Comparison of ENCODE assay signal across 20 cellular contexts in the genomic region with DNA sequence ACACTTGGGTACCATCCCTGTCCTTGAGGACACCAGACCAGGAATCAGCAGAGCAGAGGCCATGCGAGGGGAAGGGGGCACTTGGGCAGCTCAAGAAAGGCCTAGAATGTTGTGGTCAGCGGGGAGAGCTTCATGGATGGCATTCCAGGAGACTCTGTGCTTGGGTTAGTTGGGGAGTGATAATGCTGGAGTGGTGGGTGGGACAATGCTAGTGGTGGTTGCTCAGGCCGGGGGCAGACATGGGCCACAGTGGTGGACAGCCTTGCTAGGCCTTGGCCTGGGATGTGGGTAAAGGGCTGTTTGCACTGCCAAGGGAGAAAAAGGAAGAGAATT. TPM values are rescaled to one million over a fixed set of nuclear protein-coding genes. Genes with fewer than 3 reads are reported as not detected.
A peak's percentile ranks its signal among the peaks of the same experiment; 100 is the strongest.
DNase-seq lines count a peak whose midpoint lies in the region; ATAC-seq and TF ChIP-seq lines count a peak whose summit lies in the region.
"Had no signal": no experiment of that assay in that cellular context is flagged by ENCODE, and none has a peak within 500 bp of the region (broad histone marks: within the 10 kb centered on the region; RNA-seq: fewer than 3 reads in every experiment).

No MANE protein-coding gene starts in this region.

- no peak overlapping the region for H3K14ac ChIP-seq in neuronal stem cell (ENCODE audit: low read length)

- H2AK5ac ChIP-seq in neuronal stem cell (ENCODE audit: low read depth, low read length) = no peak overlapping the region

- no peak overlapping the region for H4K91ac ChIP-seq in neuronal stem cell (ENCODE audit: low read depth, low read length, poor library complexity)

- DNase-seq in left ventricle myocardium inferior (no peak), Right ventricle myocardium superior (no peak), dorsolateral prefrontal cortex (no peak), neuronal stem cell (ENCODE audit: low spot score) (no peak), upper lobe of right lung (peak; percentile 30), SK-N-DZ (ENCODE audit: low spot score) (no peak)
- DNase-seq in activated naive CD4-positive, alpha-beta T cell treated with Interleukin-2 at 50 U/mL for 16 hours = no peak
- no peak for DNase-seq in activated CD8-positive, alpha-beta memory T cell treated with anti-CD3 and anti-CD28 coated beads, Interleukin-2, amount 50 U/mL, for 4 hours
- DNase-seq: activated CD8-positive, alpha-beta T cell treated with anti-CD3 and anti-CD28 coated beads, Interleukin-2, amount 10 ng/mL, durations not matched to agents 7 days and 5 days; activated gamma-delta T cell treated with Interleukin-2 at 50 U/mL for 16 hours; NCI-H1092; NCI-H187 treated with DMSO at 0.1 percent for 48 hours; NCI-H526 treated with DMSO at 0.1 percent for 48 hours; Peyer's patch; retina; stimulated activated naive CD4-positive, alpha-beta T cell treated with Interleukin-2 at 50 U/mL for 16 hours; transverse colon had no signal

- H3K9ac ChIP-seq in neuronal stem cell (ENCODE audit: low read depth, low read length, poor library complexity) = peak overlapping the region; percentile 3

- TF ChIP-seq CTCF in left ventricle myocardium inferior (IDR thresholded peaks at IDR 0.05; ENCODE audit: borderline replicate concordance) (no peak), dorsolateral prefrontal cortex (IDR thresholded peaks at IDR 0.05 in 54 of 56, conservative IDR thresholded peaks at IDR 0.05 in 2 of 56; ENCODE audit: low read depth in 1 of 56, partially characterized antibody in 56 of 56) (no peak), upper lobe of right lung (IDR thresholded peaks at IDR 0.05) (no peak)

- H3K4me2 ChIP-seq in neuronal stem cell (ENCODE audit: insufficient read depth, low read length, poor library complexity, severe bottlenecking) = no peak overlapping the region

- H3K9me3 ChIP-seq in left ventricle myocardium inferior (replicated peaks) = no peaks in the 10 kb centered on the region
- no peaks in the 10 kb centered on the region for H3K9me3 ChIP-seq in neuronal stem cell (replicated peaks in 1 of 2; ENCODE audit: control insufficient read depth in 2 of 2, insufficient read depth in 1 of 2, low read depth in 1 of 2, low read length in 2 of 2)
- H3K9me3 ChIP-seq in upper lobe of right lung = no peaks in the 10 kb centered on the region
- H3K9me3 ChIP-seq: Peyer's patch, transverse colon had no signal

- H3K23ac ChIP-seq in neuronal stem cell (ENCODE audit: low read depth, low read length, poor library complexity) = peak overlapping the region; percentile 81

- no peaks in the 10 kb centered on the region for H3K36me3 ChIP-seq in left ventricle myocardium inferior
- peaks cover 0 to 3% of the 10 kb centered on the region in 2 donors for H3K36me3 ChIP-seq in neuronal stem cell (replicated peaks in 1 of 2; ENCODE audit: control insufficient read depth in 2 of 2, insufficient read depth in 2 of 2, low read length in 2 of 2)
- no peaks in the 10 kb centered on the region for H3K36me3 ChIP-seq in upper lobe of right lung
- H3K36me3 ChIP-seq: Peyer's patch, transverse colon had no signal

- H2BK12ac ChIP-seq in neuronal stem cell (ENCODE audit: low read length) = no peak overlapping the region

- H3K4me1 ChIP-seq in left ventricle myocardium inferior (peaks cover 100% of the 10 kb centered on the region), neuronal stem cell (ENCODE audit: control insufficient read depth in 2 of 2, insufficient read depth in 1 of 2, low read depth in 1 of 2, low read length in 2 of 2) (peaks cover 0 to 4% of the 10 kb centered on the region in 2 donors), upper lobe of right lung (no peaks in the 10 kb centered on the region)
- H3K4me1 ChIP-seq: Peyer's patch, transverse colon had no signal

- no peak overlapping the region for H4K8ac ChIP-seq in neuronal stem cell (ENCODE audit: low read depth, low read length)

- WGBS in neuronal stem cell (ENCODE audit: extremely low coverage in 2 of 2, insufficient read length in 2 of 2, insufficient replicate concordance in 1 of 2), 2 donors = no CpG with 5 or more reads among the region's 3 CpGs

- H2BK15ac ChIP-seq in neuronal stem cell (ENCODE audit: low read length) = no peak overlapping the region

- H3K27ac ChIP-seq in left ventricle myocardium inferior (replicated peaks) (peak overlapping the region; percentile 92), dorsolateral prefrontal cortex (peak overlapping the region in 53 of 59 donors; percentile 24 to 94 (median 74)), neuronal stem cell (replicated peaks; ENCODE audit: low read length) (no peak overlapping the region), upper lobe of right lung (no peak overlapping the region)
- H3K27ac ChIP-seq: epithelial cell of prostate, Peyer's patch, transverse colon had no signal

- H3K4me3 ChIP-seq in left ventricle myocardium inferior (no peak overlapping the region), dorsolateral prefrontal cortex (no peak overlapping the region), neuronal stem cell (ENCODE audit: low read length in 2 of 2) (no peak overlapping the region), upper lobe of right lung (no peak overlapping the region)
- H3K4me3 ChIP-seq: Peyer's patch, transverse colon had no signal

- H2BK5ac ChIP-seq in neuronal stem cell (ENCODE audit: low read length) = peak overlapping the region; percentile 59

- intact Hi-C loops in left ventricle myocardium inferior (cut with micrococcal nuclease) (no loop called here), Right ventricle myocardium superior (cut with DNase I) (no loop called here), dorsolateral prefrontal cortex (cut with DNase I) (no loop called here), upper lobe of right lung (cut with DNase I) (no loop called here)

- no peak overlapping the region for H2BK120ac ChIP-seq in neuronal stem cell (ENCODE audit: low read depth, low read length)

- H3K27me3 ChIP-seq in left ventricle myocardium inferior (ENCODE audit: low read depth) (no peaks in the 10 kb centered on the region), dorsolateral prefrontal cortex (no peaks in the 10 kb centered on the region), neuronal stem cell (ENCODE audit: control insufficient read depth in 3 of 3, insufficient read depth in 3 of 3, low read depth in 1 of 3, low read length in 3 of 3) (no peaks in the 10 kb centered on the region), upper lobe of right lung (no peaks in the 10 kb centered on the region)
- H3K27me3 ChIP-seq: Peyer's patch, transverse colon had no signal

- no peak overlapping the region for H3K4ac ChIP-seq in neuronal stem cell (ENCODE audit: low read length)

- H3K18ac ChIP-seq in neuronal stem cell (ENCODE audit: low read length) = no peak overlapping the region

- no peak overlapping the region for H2AFZ ChIP-seq in neuronal stem cell (ENCODE audit: low read length)

- peaks cover 3% of the 10 kb centered on the region for H3K79me1 ChIP-seq in neuronal stem cell (ENCODE audit: low read depth, low read length)

- no peak for ATAC-seq in Right ventricle myocardium superior (ENCODE audit: poor library complexity)
- ATAC-seq in upper lobe of right lung = no peak
- ATAC-seq: activated CD8-positive, alpha-beta T cell treated with anti-CD3 and anti-CD28 coated beads, Interleukin-2, amount 10 ng/mL, durations not matched to agents 7 days and 5 days had no signal

RNA-seq across cellular contexts. Expression of a gene that starts 12.8 kb away (rescaled TPM):
- total RNA-seq in left ventricle myocardium inferior (349 TPM), Right ventricle myocardium superior (368 TPM), dorsolateral prefrontal cortex (100 to 1,000 TPM in 118 of 120 experiments, 10 to 100 TPM in 2; 92.4 to 559 (median 198) TPM), upper lobe of right lung (79.4 TPM)
- 16.3 TPM for polyA plus RNA-seq in neuronal stem cell (2013, experiment 1 of 2)
- polyA plus RNA-seq in neuronal stem cell (2013, experiment 2 of 2) = 16.1 TPM
- polyA plus RNA-seq in SK-N-DZ (2014; cell fraction: cytosol; rRNA removed) = 26.9 and 28.8 TPM in 2 replicates
- 13.2 and 16.4 TPM in 2 replicates for polyA plus RNA-seq in SK-N-DZ (2014; cell fraction: nucleus; rRNA removed)
- total RNA-seq: activated CD8-positive, alpha-beta T cell treated with anti-CD3 and anti-CD28 coated beads, Interleukin-2, amount 10 ng/mL, durations not matched to agents 7 days and 5 days had no signal

RNA-seq across cellular contexts. Expression of a gene that starts 31.5 kb away (rescaled TPM):
- total RNA-seq in left ventricle myocardium inferior (not detected), Right ventricle myocardium superior (not detected), dorsolateral prefrontal cortex (10 to 100 TPM in 117 of 120 experiments, 1 to 10 TPM in 3; 7.8 to 32.2 (median 17.3) TPM), upper lobe of right lung (not detected)
- polyA plus RNA-seq in neuronal stem cell (2013, experiment 1 of 2) = 1.7 TPM
- 1.9 TPM for polyA plus RNA-seq in neuronal stem cell (2013, experiment 2 of 2)
- polyA plus RNA-seq in SK-N-DZ (2014; cell fraction: cytosol; rRNA removed) = 0.96 TPM in 1 of 2 replicates, not detected in the other
- 1.5 and 1.7 TPM in 2 replicates for polyA plus RNA-seq in SK-N-DZ (2014; cell fraction: nucleus; rRNA removed)
- total RNA-seq: activated CD8-positive, alpha-beta T cell treated with anti-CD3 and anti-CD28 coated beads, Interleukin-2, amount 10 ng/mL, durations not matched to agents 7 days and 5 days; G401; Peyer's patch; SK-MEL-5; transverse colon had no signal

Comparison
In these comparisons a context has a peak if more than half of its experiments do, and no peak if none do; other contexts are left out.
1. H3K27ac ChIP-seq: peak in left ventricle myocardium inferior (single experiment) and dorsolateral prefrontal cortex (53 of 59); none in neuronal stem cell (single experiment) and upper lobe of right lung (single experiment).